In the genomic region with DNA sequence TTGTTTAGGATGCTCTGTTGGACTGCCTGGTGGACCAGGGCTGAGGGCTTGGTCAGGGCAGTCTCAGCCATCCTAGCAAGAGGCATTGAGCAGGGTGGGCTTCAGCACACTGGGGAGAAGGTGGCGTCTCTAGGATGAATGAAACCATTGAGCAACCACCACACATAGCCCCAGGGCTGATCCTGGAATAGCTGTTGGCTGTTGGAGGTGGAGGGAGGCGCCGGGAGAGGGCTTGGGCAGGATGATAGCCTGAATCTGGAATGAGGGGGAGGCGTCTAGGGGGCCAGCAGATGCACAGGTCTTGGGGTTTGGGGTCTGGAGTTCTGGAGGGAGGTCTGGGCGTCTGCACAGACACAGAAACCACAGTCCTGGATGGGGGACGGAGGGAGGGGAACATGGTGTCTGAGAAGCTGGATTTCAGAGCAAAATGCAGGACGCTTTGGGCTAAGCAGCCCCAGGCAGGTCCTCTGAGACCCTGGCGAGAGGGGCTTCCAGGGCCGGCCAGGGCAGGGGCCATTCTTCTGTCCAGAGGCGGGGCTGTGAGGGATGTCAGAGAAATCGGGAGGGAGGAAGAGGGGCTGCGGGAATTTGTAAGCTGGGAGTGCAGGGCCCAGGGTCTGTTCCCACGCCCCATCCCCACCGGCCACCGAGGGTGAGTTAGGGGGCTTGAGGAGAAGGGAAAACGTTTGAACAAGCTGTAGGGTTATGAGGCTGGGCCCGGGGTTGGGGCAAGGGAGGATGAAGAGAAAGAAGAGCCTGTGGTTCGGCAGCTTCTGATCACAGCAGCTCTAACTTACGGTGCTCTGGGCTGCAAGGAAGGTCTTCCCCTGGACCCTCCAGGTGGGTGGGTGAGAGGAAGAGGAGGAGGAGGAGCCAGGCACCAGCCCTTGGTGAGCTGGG, we compare ENCODE assay signal across 1 cellular context.
TF ChIP-seq lines count a peak whose summit lies in the region.

No MANE protein-coding gene starts in this region.

TF ChIP-seq in GM23338, 12 proteins besides CTCF, POLR2A, EP300 and RAD21:
- TF ChIP-seq, protein P1, sequence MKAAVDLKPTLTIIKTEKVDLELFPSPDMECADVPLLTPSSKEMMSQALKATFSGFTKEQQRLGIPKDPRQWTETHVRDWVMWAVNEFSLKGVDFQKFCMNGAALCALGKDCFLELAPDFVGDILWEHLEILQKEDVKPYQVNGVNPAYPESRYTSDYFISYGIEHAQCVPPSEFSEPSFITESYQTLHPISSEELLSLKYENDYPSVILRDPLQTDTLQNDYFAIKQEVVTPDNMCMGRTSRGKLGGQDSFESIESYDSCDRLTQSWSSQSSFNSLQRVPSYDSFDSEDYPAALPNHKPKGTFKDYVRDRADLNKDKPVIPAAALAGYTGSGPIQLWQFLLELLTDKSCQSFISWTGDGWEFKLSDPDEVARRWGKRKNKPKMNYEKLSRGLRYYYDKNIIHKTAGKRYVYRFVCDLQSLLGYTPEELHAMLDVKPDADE (IDR thresholded peaks at IDR 0.05), result no peak
TF ChIP-seq in GM23338: peak in this region for 0.
